Comparison of ENCODE assay signal across 12 cellular contexts in genomic region chr11:134578807-134579708, GRCh38.
A peak's percentile ranks its signal among the peaks of the same experiment; 100 is the strongest.
DNase-seq lines count a peak whose midpoint lies in the region; ATAC-seq, FAIRE-seq and TF ChIP-seq lines count a peak whose summit lies in the region.
"Had no signal": no experiment of that assay in that cellular context is flagged by ENCODE, and none has a peak within 500 bp of the region (broad histone marks: within the 10 kb centered on the region; RNA-seq: fewer than 3 reads in every experiment).

No MANE protein-coding gene starts in this region.

- H3K4me3 ChIP-seq in GM06990 (replicated peaks; ENCODE audit: low read depth, low read length) (no peak overlapping the region), Panc1 (ENCODE audit: low read depth in 2 of 2, low read length in 2 of 2) (no peak overlapping the region), HepG2 (replicated peaks in 1 of 3; ENCODE audit: insufficient read depth in 1 of 3, low read depth in 2 of 3, low read length in 3 of 3) (no peak overlapping the region), MM.1S (ENCODE audit: low read length) (no peak overlapping the region)

- H3K27ac ChIP-seq in Panc1 (ENCODE audit: low read length) (no peak overlapping the region), HepG2 (ENCODE audit: extremely low read length, insufficient read depth, low read length) (no peak overlapping the region), MM.1S (ENCODE audit: low read length) (no peak overlapping the region)

- WGBS in HepG2 (ENCODE audit: low lambda C conversion rate), result 21% methylated on average over 12 of the region's 22 CpGs

- no peak overlapping the region for H3K4me2 ChIP-seq in HepG2 (ENCODE audit: low read depth, low read length)
- no peak overlapping the region for H3K4me2 ChIP-seq in MM.1S (ENCODE audit: low read depth, low read length)

- H3K9ac ChIP-seq in HepG2 (ENCODE audit: insufficient read depth, low read depth, low read length) (no peak overlapping the region), MM.1S (ENCODE audit: low read length) (no peak overlapping the region)

- POLR2A ChIA-PET in Panc1 (lab: Charles Lee) (no interaction called here), HepG2 (lab: Yijun Ruan, JAX) (no interaction called here)

- no peak for TF ChIP-seq RAD21 in HepG2 (CRISPR knock-in tag; IDR thresholded peaks at IDR 0.05)

- in situ Hi-C loops in Panc1 (cut with HindIII; ENCODE audit: low pct_unique_long_range_greater_than_20kb, low sequenced_read_pairs), result no loop called here
- in situ Hi-C loops in HepG2 (cut with HindIII; ENCODE audit: extremely low pct_ligation_motif_present, low pct_unique_long_range_greater_than_20kb), result loop anchor here (10.0 kb wide), 1 partner anchor 214 kb away; no protein-coding TSS in a partner anchor

- FAIRE-seq in D721Med (lab: Jason Lieb, UNC) (no peak), HepG2 (lab: Jason Lieb, UNC) (no peak)
- FAIRE-seq: urothelium cell line had no signal

- TF ChIP-seq CTCF in D721Med (IDR thresholded peaks at IDR 0.05; ENCODE audit: insufficient read depth, missing control alignments) (peak; percentile 60), GM06990 (IDR thresholded peaks at IDR 0.05; ENCODE audit: insufficient read depth, low read length, poor library complexity, severe bottlenecking) (peak; percentile 12), Panc1 (IDR thresholded peaks at IDR 0.05) (no peak; the same call in 1 of the 2 replicates), HepG2 (CRISPR knock-in tag; IDR thresholded peaks at IDR 0.05) (peak; percentile 66), MM.1S (IDR thresholded peaks at IDR 0.05; ENCODE audit: low read length) (no peak)

- no peak for TF ChIP-seq EP300 in HepG2 (IDR thresholded peaks at IDR 0.05; ENCODE audit: low read depth in 2 of 2, low read length in 2 of 2)
- no peak for TF ChIP-seq EP300 in HepG2 (CRISPR knock-in tag; IDR thresholded peaks at IDR 0.05; ENCODE audit: borderline replicate concordance)

- H3K9me2 ChIP-seq in MM.1S (replicated peaks; ENCODE audit: insufficient read depth, low read length), result no peaks in the 10 kb centered on the region

- CTCF ChIA-PET in Panc1 (lab: Charles Lee), result interaction anchor here (0.6 kb wide), 1 partner anchor 317 kb away, joined by 3 read pairs; no protein-coding TSS in a partner anchor
- CTCF ChIA-PET in HepG2 (lab: Yijun Ruan, JAX; ENCODE audit: low intra/inter-chr PET ratio, low total read pairs), result interaction anchor here (0.7 to 0.8 kb wide), 2 partner anchors 186 to 219 kb away, joined by 3 to 4 read pairs; no protein-coding TSS in a partner anchor

- BruUV-seq in Panc1 (replicated peaks; lab: Mats Ljungman, UMichigan) (no TSS peak), HepG2 (replicated peaks; lab: Mats Ljungman, UMichigan) (no TSS peak)

- intact Hi-C loops in Panc1 (cut with micrococcal nuclease; ENCODE audit: unreplicated experiment), result loop anchor here (5.0 kb wide), 1 partner anchor 217 kb away; no protein-coding TSS in a partner anchor
- intact Hi-C loops in HepG2 (cut with micrococcal nuclease; ENCODE audit: unreplicated experiment), result loop anchor here (1.0 kb wide), 1 partner anchor 219 kb away; no protein-coding TSS in a partner anchor

- H3K79me2 ChIP-seq in HepG2 (ENCODE audit: insufficient read depth, low read length) (no peaks in the 10 kb centered on the region), MM.1S (ENCODE audit: low read length) (no peaks in the 10 kb centered on the region)

- H3F3A ChIP-seq in MM.1S (ENCODE audit: insufficient read depth, low read length), result no peaks in the 10 kb centered on the region

- H3K36me3 ChIP-seq in GM06990 (ENCODE audit: control insufficient read depth, insufficient read depth, low read length), result no peaks in the 10 kb centered on the region
- H3K36me3 ChIP-seq in Panc1 (ENCODE audit: control insufficient read depth, insufficient read depth, low read length), result no peaks in the 10 kb centered on the region
- no peaks in the 10 kb centered on the region for H3K36me3 ChIP-seq in HepG2 (replicated peaks in 1 of 2; ENCODE audit: control insufficient read depth in 1 of 2, insufficient read depth in 2 of 2, low read length in 2 of 2)
- H3K36me3 ChIP-seq in MM.1S (replicated peaks; ENCODE audit: insufficient read depth, low read length), result no peaks in the 10 kb centered on the region

- ATAC-seq in Panc1, result peak; percentile 86
- ATAC-seq in HepG2, result peak; percentile 91
- ATAC-seq in HG02884 (IDR thresholded peaks at IDR 0.05; ENCODE audit: unreplicated experiment), result no peak
- ATAC-seq in HG02678 (IDR thresholded peaks at IDR 0.05; ENCODE audit: unreplicated experiment), result no peak
- ATAC-seq: T-cell had no signal

- H3K27me3 ChIP-seq in GM06990 (replicated peaks; ENCODE audit: control insufficient read depth, insufficient read depth, low read length) (peaks cover 2% of the 10 kb centered on the region), Panc1 (ENCODE audit: control insufficient read depth, insufficient read depth, low read length) (peaks cover 17% of the 10 kb centered on the region; the same call in 1 of the 2 replicates), HepG2 (ENCODE audit: control insufficient read depth in 1 of 2, insufficient read depth in 2 of 2, low read length in 2 of 2) (peaks cover 5 to 33% of the 10 kb centered on the region in 2 experiments; a peak in 3 of 5 replicates), MM.1S (replicated peaks; ENCODE audit: insufficient read depth, low read length) (no peaks in the 10 kb centered on the region)

- DNase-seq in D721Med (ENCODE audit: insufficient read length, low spot score) (no peak), GM06990 (ENCODE audit: extremely low read depth, insufficient read length) (no peak), Panc1 (ENCODE audit: low read depth, low spot score) (no peak), HepG2 (ENCODE audit: low spot score) (peak; percentile 9), MM.1S (no peak)
- DNase-seq: anterior cingulate cortex; effector CD8-positive, alpha-beta T cell; NCI-H510A treated with DMSO at 0.1 percent for 48 hours; T-cell had no signal

- H3K4me1 ChIP-seq in Panc1 (ENCODE audit: control insufficient read depth, insufficient read depth, low read length), result no peaks in the 10 kb centered on the region
- peaks cover 9% of the 10 kb centered on the region; the same call in 1 of the 2 replicates for H3K4me1 ChIP-seq in HepG2 (ENCODE audit: insufficient read depth, low read length)
- peaks cover 11% of the 10 kb centered on the region; the same call in 1 of the 2 replicates for H3K4me1 ChIP-seq in MM.1S (ENCODE audit: low read length)

- no peak for TF ChIP-seq POLR2A in HepG2 (IDR thresholded peaks at IDR 0.05; ENCODE audit: insufficient read depth in 1 of 2, low read depth in 2 of 2, low read length in 2 of 2)

- H4K20me1 ChIP-seq in HepG2 (ENCODE audit: insufficient read depth, low read length), result 0 out of 2 replicates have a peak, but pooled peaks cover 3% of the 10 kb centered on the region
- no peaks in the 10 kb centered on the region for H4K20me1 ChIP-seq in MM.1S (ENCODE audit: insufficient read depth, low read length)

- no peak overlapping the region for H2AFZ ChIP-seq in HepG2 (ENCODE audit: low read length)
- H2AFZ ChIP-seq in MM.1S (ENCODE audit: low read length), result no peak overlapping the region

- H3K9me3 ChIP-seq in Panc1 (ENCODE audit: control insufficient read depth, insufficient read depth, low read depth, low read length), result no peaks in the 10 kb centered on the region
- no peaks in the 10 kb centered on the region for H3K9me3 ChIP-seq in HepG2 (ENCODE audit: low read length)
- no peaks in the 10 kb centered on the region for H3K9me3 ChIP-seq in MM.1S (replicated peaks; ENCODE audit: insufficient read depth, low read length)

TF ChIP-seq in HepG2, 621 proteins besides CTCF, POLR2A, EP300 and RAD21:
- peak; percentile 18; the same call in 1 of the 2 replicates for TF ChIP-seq SMC3 (IDR thresholded peaks at IDR 0.05; ENCODE audit: low read length)
- TF ChIP-seq MLX (CRISPR knock-in tag; IDR thresholded peaks at IDR 0.05), result no peak
- no peak for TF ChIP-seq ZFP90 (CRISPR knock-in tag; IDR thresholded peaks at IDR 0.05; ENCODE audit: borderline replicate concordance)
- peak; percentile 76 for TF ChIP-seq STAG1 (CRISPR knock-in tag; IDR thresholded peaks at IDR 0.05)

Comparison
In these comparisons a context has a peak if more than half of its experiments do, and no peak if none do; other contexts are left out.
1. CTCF ChIP-seq: peak in D721Med (single experiment), GM06990 (single experiment) and HepG2 (single experiment); none in Panc1 (single experiment) and MM.1S (single experiment).
2. ATAC-seq: peak in Panc1 (single experiment) and HepG2 (single experiment); none in HG02884 (single experiment) and HG02678 (single experiment).